In genomic region chr6:3239110-3239830, GRCh38 we compare ENCODE assay signal across 16 cellular contexts. TPM values are rescaled to one million over a fixed set of nuclear protein-coding genes. Genes with fewer than 3 reads are reported as not detected.
DNase-seq lines count a peak whose midpoint lies in the region; ATAC-seq and TF ChIP-seq lines count a peak whose summit lies in the region.
"Had no signal": no experiment of that assay in that cellular context is flagged by ENCODE, and none has a peak within 500 bp of the region (broad histone marks: within the 10 kb centered on the region; RNA-seq: fewer than 3 reads in every experiment).

No MANE protein-coding gene starts in this region.

- H3K9me3 Mint-ChIP-seq in GM23338 = no peaks in the 10 kb centered on the region; the same call in 2 of the 3 replicates
- H3K9me3 Mint-ChIP-seq: activated naive CD4-positive, alpha-beta T cell treated with anti-CD3 and anti-CD28 coated beads, Interleukin-2, amount 10 ng/mL, durations not matched to agents 7 days and 5 days; stimulated activated naive B cell treated with anti-CD40 and anti-IgM and Interleukin-4, amounts not matched to agents 10 μg/mL and 1 μg/mL and 100 μg/mL, for 72 hours had no signal

- H3K9ac ChIP-seq in MM.1S (ENCODE audit: low read length) = no peak overlapping the region
- H3K9ac ChIP-seq: GM23248 had no signal

- ATAC-seq in GM23338 (peak; percentile 93), foreskin keratinocyte (peak; percentile 49)
- ATAC-seq: stimulated activated naive B cell treated with anti-CD40 and anti-IgM and Interleukin-4, amounts not matched to agents 10 μg/mL and 1 μg/mL and 100 μg/mL, for 72 hours had no signal

- H3K27ac ChIP-seq in 22Rv1 (no peak overlapping the region), GM23338 (ENCODE audit: low read depth) (no peak overlapping the region), WERI-Rb-1 (no peak overlapping the region), foreskin keratinocyte (no peak overlapping the region), MM.1S (ENCODE audit: low read length) (no peak overlapping the region)
- H3K27ac ChIP-seq: GM23248, RWPE1 had no signal

- H3K4me1 Mint-ChIP-seq in GM23338 = peaks cover 16% of the 10 kb centered on the region

- H3K4me1 ChIP-seq in GM23338 (ENCODE audit: insufficient read depth) = peaks cover 18% of the 10 kb centered on the region
- H3K4me1 ChIP-seq in foreskin keratinocyte = no peaks in the 10 kb centered on the region
- H3K4me1 ChIP-seq in MM.1S (ENCODE audit: low read length) = peaks cover 16% of the 10 kb centered on the region

- no peak overlapping the region for H3K4me3 Mint-ChIP-seq in GM23338
- H3K4me3 Mint-ChIP-seq: activated naive CD4-positive, alpha-beta T cell treated with anti-CD3 and anti-CD28 coated beads, Interleukin-2, amount 10 ng/mL, durations not matched to agents 7 days and 5 days; B cell; stimulated activated naive B cell treated with anti-CD40 and anti-IgM and Interleukin-4, amounts not matched to agents 10 μg/mL and 1 μg/mL and 100 μg/mL, for 72 hours had no signal

- H4K20me1 ChIP-seq in GM23338 (replicated peaks; ENCODE audit: insufficient read depth) (no peaks in the 10 kb centered on the region), MM.1S (ENCODE audit: insufficient read depth, low read length) (no peaks in the 10 kb centered on the region)

- peak; percentile 68 for DNase-seq in GM23338 (ENCODE audit: low spot score)
- peak; percentile 50 for DNase-seq in WERI-Rb-1
- no peak for DNase-seq in foreskin keratinocyte
- no peak for DNase-seq in NOMO-1 treated with DMSO at 0.1 percent for 48 hours (lab: John Stamatoyannopoulos, UW; ENCODE audit: unreplicated experiment)
- DNase-seq in KG1 (lab: John Stamatoyannopoulos, UW) = no peak
- no peak for DNase-seq in MM.1S
- no peak for DNase-seq in AG08396 (ENCODE audit: low spot score)
- DNase-seq: activated naive CD4-positive, alpha-beta T cell treated with anti-CD3 and anti-CD28 coated beads, Interleukin-2, amount 10 ng/mL, durations not matched to agents 7 days and 5 days; EL; GM23248; stimulated activated CD4-positive, alpha-beta T cell treated with anti-CD3 and anti-CD28 coated beads, Interleukin-4, amount 100 ng/mL, for 24 hours; stimulated activated naive B cell treated with anti-CD40 and anti-IgM and Interleukin-4, amounts not matched to agents 10 μg/mL and 1 μg/mL and 100 μg/mL, for 72 hours had no signal

- no peak overlapping the region for H3K4me3 ChIP-seq in GM23338
- no peak overlapping the region for H3K4me3 ChIP-seq in WERI-Rb-1 (ENCODE audit: low read depth, low read length)
- H3K4me3 ChIP-seq in MM.1S (ENCODE audit: low read length) = no peak overlapping the region
- H3K4me3 ChIP-seq: GM23248 had no signal

- no peaks in the 10 kb centered on the region for H3K9me2 ChIP-seq in GM23338 (ENCODE audit: insufficient read depth)
- no peaks in the 10 kb centered on the region for H3K9me2 ChIP-seq in MM.1S (replicated peaks; ENCODE audit: insufficient read depth, low read length)

- no peak overlapping the region for H2AFZ ChIP-seq in GM23338
- no peak overlapping the region for H2AFZ ChIP-seq in MM.1S (ENCODE audit: low read length)
- H2AFZ ChIP-seq: GM23248 had no signal

- H3K27me3 Mint-ChIP-seq in GM23338 (ENCODE audit: insufficient read depth, low read depth, poor library complexity) = peaks cover 5% of the 10 kb centered on the region

- no peak overlapping the region for H3K27ac Mint-ChIP-seq in GM23338
- H3K27ac Mint-ChIP-seq: activated naive CD4-positive, alpha-beta T cell treated with anti-CD3 and anti-CD28 coated beads, Interleukin-2, amount 10 ng/mL, durations not matched to agents 7 days and 5 days; B cell; stimulated activated naive B cell treated with anti-CD40 and anti-IgM and Interleukin-4, amounts not matched to agents 10 μg/mL and 1 μg/mL and 100 μg/mL, for 72 hours had no signal

- TF ChIP-seq CTCF in 22Rv1 (IDR thresholded peaks at IDR 0.05) = peak; percentile 25
- peak; percentile 13 to 48; a peak in 3 of 4 replicates for TF ChIP-seq CTCF in GM23338 (conservative IDR thresholded peaks at IDR 0.05; ENCODE audit: low read depth in 2 of 2)
- TF ChIP-seq CTCF in WERI-Rb-1 (IDR thresholded peaks at IDR 0.05; ENCODE audit: low read depth, low read length) = peak; percentile 60
- peak; percentile 29 for TF ChIP-seq CTCF in foreskin keratinocyte (conservative IDR thresholded peaks at IDR 0.05)
- TF ChIP-seq CTCF in MM.1S (IDR thresholded peaks at IDR 0.05; ENCODE audit: low read length) = no peak

- no peaks in the 10 kb centered on the region for H3K27me3 ChIP-seq in GM23338 (ENCODE audit: insufficient read depth)
- H3K27me3 ChIP-seq in WERI-Rb-1 (ENCODE audit: insufficient read depth, low read depth, severe bottlenecking) = peaks cover 3% of the 10 kb centered on the region
- H3K27me3 ChIP-seq in foreskin keratinocyte = peaks cover 50% of the 10 kb centered on the region
- H3K27me3 ChIP-seq in MM.1S (replicated peaks; ENCODE audit: insufficient read depth, low read length) = no peaks in the 10 kb centered on the region

- H3K36me3 ChIP-seq in GM23338 (ENCODE audit: insufficient read depth) (no peaks in the 10 kb centered on the region), WERI-Rb-1 (no peaks in the 10 kb centered on the region), MM.1S (replicated peaks; ENCODE audit: insufficient read depth, low read length) (no peaks in the 10 kb centered on the region)

- H3K79me2 ChIP-seq in GM23338 (replicated peaks; ENCODE audit: insufficient read depth) (no peaks in the 10 kb centered on the region), MM.1S (ENCODE audit: low read length) (no peaks in the 10 kb centered on the region)

- H3K9me3 ChIP-seq in WERI-Rb-1 (ENCODE audit: severe bottlenecking) (no peaks in the 10 kb centered on the region), MM.1S (replicated peaks; ENCODE audit: insufficient read depth, low read length) (no peaks in the 10 kb centered on the region)

- H3K36me3 Mint-ChIP-seq in GM23338 (ENCODE audit: low read depth) = no peaks in the 10 kb centered on the region
- H3K36me3 Mint-ChIP-seq: activated naive CD4-positive, alpha-beta T cell treated with anti-CD3 and anti-CD28 coated beads, Interleukin-2, amount 10 ng/mL, durations not matched to agents 7 days and 5 days; stimulated activated naive B cell treated with anti-CD40 and anti-IgM and Interleukin-4, amounts not matched to agents 10 μg/mL and 1 μg/mL and 100 μg/mL, for 72 hours had no signal

- H3K4me2 ChIP-seq in GM23338 (no peak overlapping the region), MM.1S (ENCODE audit: low read depth, low read length) (no peak overlapping the region)

- 0 out of 2 replicates have a peak, but pooled peaks cover 9% of the 10 kb centered on the region for H3F3A ChIP-seq in GM23338 (replicated peaks; ENCODE audit: low read depth)
- peaks cover 12% of the 10 kb centered on the region for H3F3A ChIP-seq in MM.1S (ENCODE audit: insufficient read depth, low read length)

TF ChIP-seq in GM23338, 12 proteins besides CTCF, POLR2A, EP300 and RAD21 (continues in another document):
- no peak for TF ChIP-seq EZH2 (IDR thresholded peaks at IDR 0.05; ENCODE audit: low read depth, unreplicated experiment)
- TF ChIP-seq STAT1 (IDR thresholded peaks at IDR 0.05; ENCODE audit: unreplicated experiment) = no peak
- no peak for TF ChIP-seq POLR2AphosphoS5 (IDR thresholded peaks at IDR 0.05; ENCODE audit: low read depth)
- no peak for TF ChIP-seq JUNB (IDR thresholded peaks at IDR 0.05; ENCODE audit: unreplicated experiment)
- TF ChIP-seq NANOG (IDR thresholded peaks at IDR 0.05; ENCODE audit: borderline replicate concordance) = no peak
- no peak for TF ChIP-seq ETS1 (IDR thresholded peaks at IDR 0.05)
- TF ChIP-seq ZNF114 (CRISPR knock-in tag; IDR thresholded peaks at IDR 0.05) = no peak

RNA-seq across cellular contexts. Expression of gene TUBB2B, which starts 11.8 kb away (rescaled TPM):
- 794 and 802 TPM in 2 replicates for total RNA-seq in GM23338 (2014; rRNA removed; shearing (Covaris generic))
- polyA plus RNA-seq in GM23338 (2016; fragmentation: Nextera tagmentation; extraction: Ambion mirVana) (355 and 376 TPM in 2 replicates), foreskin keratinocyte (0.04 and 0.85 TPM in 2 replicates)
- total RNA-seq in foreskin keratinocyte = 1.2 TPM in 1 of 2 replicates, not detected in the other
- total RNA-seq: activated CD8-positive, alpha-beta memory T cell treated with anti-CD3 and anti-CD28 coated beads for 36 hours; B cell had no signal

RNA-seq across cellular contexts. Expression of gene PSMG4, which starts 19.5 kb away (rescaled TPM):
- 30.6 and 37.2 TPM in 2 replicates for total RNA-seq in GM23338 (2014; rRNA removed; shearing (Covaris generic))
- polyA plus RNA-seq in GM23338 (2016; fragmentation: Nextera tagmentation; extraction: Ambion mirVana) = 168 and 180 TPM in 2 replicates
- 19.2 and 20.1 TPM in 2 replicates for total RNA-seq in foreskin keratinocyte
- 25.1 and 32.0 TPM in 2 replicates for polyA plus RNA-seq in foreskin keratinocyte

Comparison
In these comparisons a context has a peak if more than half of its experiments do, and no peak if none do; other contexts are left out.
1. DNase-seq: peak in GM23338 (single experiment) and WERI-Rb-1 (single experiment); none in foreskin keratinocyte (0 of 2), NOMO-1 treated with DMSO at 0.1 percent for 48 hours (single experiment), KG1 (single experiment), MM.1S (single experiment) and AG08396 (single experiment).
2. RNA of gene TUBB2B, which starts 11.8 kb away (total RNA-seq): 794 to 802 TPM in GM23338; 1.2 TPM in foreskin keratinocyte; every median in the first group is over 100 times any median in the second.